In genomic region chr14:101573289-101573688, GRCh38 we compare ENCODE assay signal across 18 cellular contexts. TPM values are rescaled to one million over a fixed set of nuclear protein-coding genes. Genes with fewer than 3 reads are reported as not detected.
DNase-seq lines count a peak whose midpoint lies in the region; ATAC-seq and TF ChIP-seq lines count a peak whose summit lies in the region.
"Had no signal": no experiment of that assay in that cellular context is flagged by ENCODE, and none has a peak within 500 bp of the region (broad histone marks: within the 10 kb centered on the region; RNA-seq: fewer than 3 reads in every experiment).

No MANE protein-coding gene starts in this region.

- H3K4me2 ChIP-seq in osteoblast (ENCODE audit: insufficient read depth, low read length) = no peak overlapping the region

- H3K4me3 ChIP-seq in lower lobe of right lung = no peak overlapping the region
- no peak overlapping the region for H3K4me3 ChIP-seq in osteoblast (ENCODE audit: insufficient read depth, low read length)
- H3K4me3 ChIP-seq: GM23248 had no signal

- no peak overlapping the region for H2AFZ ChIP-seq in osteoblast (ENCODE audit: low read length)
- H2AFZ ChIP-seq: GM23248 had no signal

- intact Hi-C loops in lower lobe of right lung (cut with DNase I) = no loop called here

- no peaks in the 10 kb centered on the region for H4K20me1 ChIP-seq in osteoblast (ENCODE audit: insufficient read depth, low read length)

- H3K36me3 ChIP-seq in lower lobe of right lung (no peaks in the 10 kb centered on the region), osteoblast (ENCODE audit: insufficient read depth, low read length) (no peaks in the 10 kb centered on the region)

- no peaks in the 10 kb centered on the region for H3K9me3 Mint-ChIP-seq in chondrocyte (ENCODE audit: low read depth)
- H3K9me3 Mint-ChIP-seq: CD4-positive, alpha-beta memory T cell; H9 had no signal

- peaks cover 4% of the 10 kb centered on the region for H3K27me3 ChIP-seq in lower lobe of right lung (ENCODE audit: low read depth)
- H3K27me3 ChIP-seq in osteoblast (ENCODE audit: insufficient read depth, low read length) = peaks cover 11% of the 10 kb centered on the region

- H3K9me3 ChIP-seq in lower lobe of right lung = no peaks in the 10 kb centered on the region
- H3K9me3 ChIP-seq in osteoblast (ENCODE audit: low read depth, low read length) = no peaks in the 10 kb centered on the region

- H3K4me1 ChIP-seq in lower lobe of right lung (no peaks in the 10 kb centered on the region), osteoblast (ENCODE audit: insufficient read depth, low read length) (no peaks in the 10 kb centered on the region)

- H3K4me3 Mint-ChIP-seq in chondrocyte (ENCODE audit: unreplicated experiment) = no peak overlapping the region
- H3K4me3 Mint-ChIP-seq: CD4-positive, alpha-beta memory T cell; H9 had no signal

- ATAC-seq in lower lobe of right lung = no peak
- ATAC-seq: HCT116 had no signal

- DNase-seq in chondrocyte (ENCODE audit: low spot score) (peak; percentile 43), lower lobe of right lung (peak; percentile 21), osteoblast (ENCODE audit: insufficient read length, low spot score, missing footprints) (peak; percentile 5), inferior parietal cortex (ENCODE audit: extremely low spot score) (no peak), NCI-H146 treated with DMSO at 0.1 percent for 48 hours (lab: John Stamatoyannopoulos, UW; ENCODE audit: unreplicated experiment) (no peak)
- no peak for DNase-seq in stimulated activated CD4-positive, alpha-beta T cell treated with anti-CD3 and anti-CD28 coated beads, Interleukin-2, amount 100 ng/mL, for 24 hours
- DNase-seq: C1 segment of cervical spinal cord; Calu3; CD4-positive, alpha-beta memory T cell; COR-L47; DMS53; DND-41; GM23248; H9 had no signal

- no peaks in the 10 kb centered on the region for H3K4me1 Mint-ChIP-seq in chondrocyte (ENCODE audit: low read depth)
- H3K4me1 Mint-ChIP-seq: CD4-positive, alpha-beta memory T cell; H9 had no signal

- peaks cover 38% of the 10 kb centered on the region for H3K27me3 Mint-ChIP-seq in chondrocyte (ENCODE audit: low read depth)

- no peaks in the 10 kb centered on the region for H3K79me2 ChIP-seq in osteoblast (ENCODE audit: insufficient read depth, low read length)

- H3K27ac ChIP-seq in lower lobe of right lung = no peak overlapping the region
- H3K27ac ChIP-seq in osteoblast (ENCODE audit: low read depth, low read length) = no peak overlapping the region
- H3K27ac ChIP-seq: GM23248 had no signal

- no peak overlapping the region for H3K27ac Mint-ChIP-seq in chondrocyte (ENCODE audit: unreplicated experiment)
- H3K27ac Mint-ChIP-seq: H9 had no signal

- H3K36me3 Mint-ChIP-seq in chondrocyte (ENCODE audit: low read depth) = no peaks in the 10 kb centered on the region
- H3K36me3 Mint-ChIP-seq: CD4-positive, alpha-beta memory T cell had no signal

- no peak for TF ChIP-seq CTCF in chondrocyte (IDR thresholded peaks at IDR 0.05)
- no peak for TF ChIP-seq CTCF in lower lobe of right lung (IDR thresholded peaks at IDR 0.05)
- no peak for TF ChIP-seq CTCF in osteoblast (IDR thresholded peaks at IDR 0.05; ENCODE audit: extremely low read depth, low read depth, low read length)

RNA-seq across cellular contexts. Expression of gene DIO3, which starts 12.0 kb away (rescaled TPM):
- total RNA-seq in chondrocyte (not detected in 3 replicates), lower lobe of right lung (1.9 TPM), osteoblast (not detected in 2 replicates)
- total RNA-seq: A172; A673; CD4-positive, alpha-beta memory T cell; GM23248; H4; H9 had no signal

Comparison
In these comparisons a context has a peak if more than half of its experiments do, and no peak if none do; other contexts are left out.
1. DNase-seq: peak in chondrocyte (single experiment), lower lobe of right lung (single experiment) and osteoblast (single experiment); none in stimulated activated CD4-positive, alpha-beta T cell treated with anti-CD3 and anti-CD28 coated beads, Interleukin-2, amount 100 ng/mL, for 24 hours (0 of 2), inferior parietal cortex (single experiment) and NCI-H146 treated with DMSO at 0.1 percent for 48 hours (single experiment).